Comparison of ENCODE assay signal across 9 cellular contexts in the genomic region with DNA sequence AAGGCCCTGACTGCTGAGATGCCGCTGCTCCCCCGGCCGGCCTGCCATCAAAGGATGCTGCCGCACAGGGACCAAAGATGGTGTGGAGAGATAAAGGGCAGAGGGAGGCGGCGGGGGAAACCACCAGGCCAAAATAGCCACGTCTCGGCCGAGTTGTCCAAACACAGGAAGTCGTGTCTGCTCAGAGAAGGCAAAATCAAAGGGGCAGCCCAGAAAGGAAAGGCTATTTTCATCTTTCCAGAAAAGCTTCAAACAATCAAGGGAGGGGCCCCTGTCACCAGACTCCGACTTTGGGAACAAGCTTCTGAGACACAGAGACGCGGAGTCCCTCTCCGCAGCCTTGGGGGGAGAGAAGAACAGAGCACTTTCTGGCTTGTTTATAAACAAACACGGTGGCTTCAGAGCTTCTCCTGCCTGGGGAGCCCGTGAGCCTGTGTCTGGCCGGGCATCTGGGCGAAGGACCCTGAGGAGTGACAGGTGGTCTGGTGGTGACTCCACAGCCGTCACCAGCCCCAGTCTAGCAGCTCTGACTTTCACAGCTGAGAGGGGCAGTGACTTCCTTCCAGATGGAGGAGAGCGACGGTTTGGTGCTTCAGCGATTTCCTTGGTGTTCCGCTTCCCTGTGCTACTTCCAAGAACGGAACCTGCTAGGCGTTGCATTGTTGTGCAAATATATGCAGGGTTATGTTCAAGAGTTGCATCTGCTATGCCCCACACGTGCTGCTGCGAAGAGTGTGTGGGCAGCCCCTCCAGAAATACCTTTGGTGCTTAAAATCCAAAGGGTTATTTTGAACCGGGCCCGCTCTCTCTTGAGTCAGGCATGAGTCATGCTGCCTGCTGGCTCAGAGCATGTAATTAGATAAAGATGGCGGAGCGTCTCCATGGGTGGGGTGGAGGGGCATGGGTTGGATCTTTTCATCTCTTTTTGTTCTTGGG. TPM values are rescaled to one million over a fixed set of nuclear protein-coding genes. Genes with fewer than 3 reads are reported as not detected.
DNase-seq lines count a peak whose midpoint lies in the region; ATAC-seq and TF ChIP-seq lines count a peak whose summit lies in the region.
"Had no signal": no experiment of that assay in that cellular context is flagged by ENCODE, and none has a peak within 500 bp of the region (broad histone marks: within the 10 kb centered on the region; RNA-seq: fewer than 3 reads in every experiment).

No MANE protein-coding gene starts in this region.

- peaks cover 0 to 1% (median 0%) of the 10 kb centered on the region in 7 donors for H3K9me3 Mint-ChIP-seq in CD4-positive, CD25-positive, alpha-beta regulatory T cell
- no peaks in the 10 kb centered on the region for H3K9me3 Mint-ChIP-seq in neural crest cell

- H3K9me3 ChIP-seq in CD4-positive, CD25-positive, alpha-beta regulatory T cell (ENCODE audit: control insufficient read depth in 2 of 2, low read length in 2 of 2) = no peaks in the 10 kb centered on the region
- H3K9me3 ChIP-seq in RWPE2 (ENCODE audit: severe bottlenecking) = no peaks in the 10 kb centered on the region
- H3K9me3 ChIP-seq in aorta (ENCODE audit: control insufficient read depth, low read length) = no peaks in the 10 kb centered on the region

- peak overlapping the region in 1 of 3 donors; percentile 15 for H3K27ac Mint-ChIP-seq in CD4-positive, CD25-positive, alpha-beta regulatory T cell
- H3K27ac Mint-ChIP-seq in neural crest cell (ENCODE audit: unreplicated experiment) = peak overlapping the region; percentile 79

- TF ChIP-seq CTCF in RWPE2 (IDR thresholded peaks at IDR 0.05; ENCODE audit: poor library complexity, severe bottlenecking) = no peak
- no peak for TF ChIP-seq CTCF in neural crest cell (conservative IDR thresholded peaks at IDR 0.05)

- ATAC-seq in CD4-positive, CD25-positive, alpha-beta regulatory T cell (ENCODE audit: low read depth in 2 of 2) = peak; percentile 19 to 38
- ATAC-seq in RWPE2 (ENCODE audit: low read depth) (peak; percentile 61), esophagus mucosa (peak; percentile 36), aorta (ENCODE audit: low FRiP score) (peak; percentile 78), HG02840 (IDR thresholded peaks at IDR 0.05; ENCODE audit: low FRiP score, unreplicated experiment) (no peak)

- H3K4me1 ChIP-seq in CD4-positive, CD25-positive, alpha-beta regulatory T cell (ENCODE audit: control insufficient read depth, insufficient read depth, low read length, poor library complexity, severe bottlenecking) = peaks cover 3% of the 10 kb centered on the region
- H3K4me1 ChIP-seq in RWPE2 (ENCODE audit: insufficient read depth, poor library complexity, severe bottlenecking) = no peaks in the 10 kb centered on the region
- H3K4me1 ChIP-seq in aorta (ENCODE audit: control insufficient read depth in 1 of 2, insufficient read depth in 2 of 2, low read length in 2 of 2) = no peaks in the 10 kb centered on the region

- no peaks in the 10 kb centered on the region for H3K36me3 Mint-ChIP-seq in CD4-positive, CD25-positive, alpha-beta regulatory T cell
- no peaks in the 10 kb centered on the region for H3K36me3 Mint-ChIP-seq in neural crest cell (ENCODE audit: low read depth)

- no peak overlapping the region for H3K27ac ChIP-seq in CD4-positive, CD25-positive, alpha-beta regulatory T cell (ENCODE audit: insufficient read depth, low read length, poor library complexity, severe bottlenecking)
- H3K27ac ChIP-seq in RWPE2 (ENCODE audit: poor library complexity, severe bottlenecking) (no peak overlapping the region), aorta (ENCODE audit: low read depth in 1 of 2, low read length in 2 of 2) (no peak overlapping the region)
- H3K27ac ChIP-seq: KMS-11 had no signal

- peaks cover 0 to 13% (median under 1%) of the 10 kb centered on the region in 4 donors for H3K4me1 Mint-ChIP-seq in CD4-positive, CD25-positive, alpha-beta regulatory T cell
- H3K4me1 Mint-ChIP-seq in neural crest cell = peaks cover 35% of the 10 kb centered on the region

- no peaks in the 10 kb centered on the region for H3K36me3 ChIP-seq in CD4-positive, CD25-positive, alpha-beta regulatory T cell (ENCODE audit: control insufficient read depth, insufficient read depth, low read length)
- H3K36me3 ChIP-seq in RWPE2 (ENCODE audit: low read depth) (no peaks in the 10 kb centered on the region), aorta (ENCODE audit: control insufficient read depth in 1 of 2, insufficient read depth in 2 of 2, low read length in 1 of 2) (no peaks in the 10 kb centered on the region)

- intact Hi-C loops in aorta (cut with DNase I) = no loop called here

- H3K4me3 ChIP-seq in CD4-positive, CD25-positive, alpha-beta regulatory T cell (ENCODE audit: low read depth, low read length) = no peak overlapping the region
- H3K4me3 ChIP-seq in RWPE2 (ENCODE audit: severe bottlenecking) = no peak overlapping the region
- no peak overlapping the region for H3K4me3 ChIP-seq in aorta (ENCODE audit: low read length in 2 of 2)

- WGBS in aorta, 2 donors = 17 to 21% methylated on average over 31 of the region's 31 CpGs

- H3K27me3 ChIP-seq in CD4-positive, CD25-positive, alpha-beta regulatory T cell (ENCODE audit: control insufficient read depth, insufficient read depth, low read length) = no peaks in the 10 kb centered on the region
- peaks cover 11% of the 10 kb centered on the region for H3K27me3 ChIP-seq in RWPE2 (ENCODE audit: insufficient read depth, poor library complexity, severe bottlenecking)
- no peaks in the 10 kb centered on the region for H3K27me3 ChIP-seq in aorta (ENCODE audit: control insufficient read depth in 1 of 2, insufficient read depth in 2 of 2, low read length in 1 of 2)

- no peak overlapping the region for H3K4me3 Mint-ChIP-seq in CD4-positive, CD25-positive, alpha-beta regulatory T cell
- H3K4me3 Mint-ChIP-seq in neural crest cell = peak overlapping the region; percentile 58

- H3K27me3 Mint-ChIP-seq in CD4-positive, CD25-positive, alpha-beta regulatory T cell = peaks cover 5% of the 10 kb centered on the region
- H3K27me3 Mint-ChIP-seq in neural crest cell (ENCODE audit: low read depth) = peaks cover 5% of the 10 kb centered on the region

- DNase-seq in CD4-positive, CD25-positive, alpha-beta regulatory T cell = no peak
- DNase-seq in H4 (ENCODE audit: low spot score) (peak; percentile 71), RWPE2 (ENCODE audit: low spot score) (no peak), neural crest cell (ENCODE audit: low read depth, low spot score) (peak; percentile 39), aorta (no peak), RPMI8226 (no peak)

RNA-seq across cellular contexts. Expression of a gene that starts 24.0 kb away (rescaled TPM):
- not detected for total RNA-seq in CD4-positive, CD25-positive, alpha-beta regulatory T cell
- polyA plus RNA-seq in CD4-positive, CD25-positive, alpha-beta regulatory T cell = not detected
- total RNA-seq in H4 (2014; rRNA removed; shearing (Covaris generic)) = not detected in 2 replicates
- total RNA-seq in esophagus mucosa (0.88 TPM), neural crest cell (0.16 and 0.20 TPM in 2 replicates), aorta (10 to 100 TPM in 1 of 2 donors, 1 to 10 TPM in 1; 1.9 to 20.9 TPM)
- under 1 TPM in 1 of 2 donors, not detected in 1; 0.38 TPM for polyA plus RNA-seq in aorta

RNA-seq across cellular contexts. Expression of a gene that starts 33.7 kb away (rescaled TPM):
- total RNA-seq in CD4-positive, CD25-positive, alpha-beta regulatory T cell = not detected
- polyA plus RNA-seq in CD4-positive, CD25-positive, alpha-beta regulatory T cell = not detected
- not detected in 2 replicates for total RNA-seq in H4 (2014; rRNA removed; shearing (Covaris generic))
- total RNA-seq in esophagus mucosa = not detected
- total RNA-seq in neural crest cell = not detected in 2 replicates
- not detected for total RNA-seq in aorta
- polyA plus RNA-seq in aorta = not detected

RNA-seq across cellular contexts. Expression of a gene that starts 50.7 kb away (rescaled TPM):
- not detected for total RNA-seq in CD4-positive, CD25-positive, alpha-beta regulatory T cell
- not detected for polyA plus RNA-seq in CD4-positive, CD25-positive, alpha-beta regulatory T cell
- total RNA-seq in H4 (2014; rRNA removed; shearing (Covaris generic)) = not detected in 2 replicates
- not detected for total RNA-seq in esophagus mucosa
- total RNA-seq in neural crest cell = not detected in 2 replicates
- total RNA-seq in aorta = not detected
- polyA plus RNA-seq in aorta = not detected

Comparison
In these comparisons a context has a peak if more than half of its experiments do, and no peak if none do; other contexts are left out.
1. DNase-seq: peak in H4 (single experiment) and neural crest cell (single experiment); none in CD4-positive, CD25-positive, alpha-beta regulatory T cell (0 of 3), RWPE2 (single experiment), aorta (0 of 2) and RPMI8226 (single experiment).